In the genomic region with DNA sequence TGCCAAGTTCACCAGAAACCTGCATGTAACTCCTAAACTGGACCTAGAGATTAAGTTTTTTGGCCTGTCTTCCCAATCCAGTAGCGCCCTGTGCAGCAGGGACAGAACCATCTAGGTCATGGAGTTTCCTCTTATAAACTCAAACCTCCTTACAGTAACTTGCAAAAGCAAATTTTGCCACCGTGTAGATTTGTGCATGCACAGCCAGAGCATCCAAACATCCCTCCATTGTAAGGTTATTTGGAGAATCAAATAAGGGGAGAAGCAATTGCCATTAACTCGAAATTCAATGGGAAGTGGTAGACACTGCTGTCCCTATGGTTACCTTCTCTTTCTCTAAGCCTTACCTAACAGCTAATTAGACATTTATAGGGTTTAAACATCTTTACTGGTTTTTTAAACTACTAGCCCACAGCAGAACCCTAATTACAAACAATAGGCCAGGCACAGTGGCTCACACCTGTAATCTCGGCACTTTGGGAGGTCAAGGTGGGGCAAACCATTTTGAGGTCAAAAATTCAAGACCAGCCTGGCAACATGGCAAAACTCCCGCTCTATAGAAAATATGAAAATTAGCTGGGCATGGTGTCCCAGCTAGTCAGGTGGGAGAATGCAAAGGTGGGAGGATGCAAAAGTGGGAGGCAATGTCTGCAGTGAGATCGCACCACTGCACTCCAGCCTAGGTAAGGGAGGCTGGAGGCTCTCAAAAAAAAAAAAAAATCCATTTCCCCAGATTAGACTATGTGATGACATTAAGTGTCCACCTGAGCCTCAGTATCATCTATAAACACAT, we compare ENCODE assay signal across 9 cellular contexts. TPM values are rescaled to one million over a fixed set of nuclear protein-coding genes. Genes with fewer than 3 reads are reported as not detected.
DNase-seq lines count a peak whose midpoint lies in the region; ATAC-seq, FAIRE-seq and TF ChIP-seq lines count a peak whose summit lies in the region.
"Had no signal": no experiment of that assay in that cellular context is flagged by ENCODE, and none has a peak within 500 bp of the region (broad histone marks: within the 10 kb centered on the region; RNA-seq: fewer than 3 reads in every experiment).

No MANE protein-coding gene starts in this region.

- TF ChIP-seq POLR2A in H1 (IDR thresholded peaks at IDR 0.05; ENCODE audit: control extremely low read depth in 1 of 2, low read depth in 2 of 2, low read length in 2 of 2), result peak in 1 of 2 experiments; percentile 37; a peak in 1 of 3 replicates

- no peak overlapping the region for H2BK5ac ChIP-seq in H1 (ENCODE audit: low read depth, low read length)

- peaks cover 0 to 1% (median 0%) of the 10 kb centered on the region in 7 donors for H3K9me3 Mint-ChIP-seq in CD4-positive, CD25-positive, alpha-beta regulatory T cell

- peaks cover 0 to 19% of the 10 kb centered on the region in 2 experiments; a peak in 3 of 4 replicates for H3K79me2 ChIP-seq in H1 (ENCODE audit: control insufficient read depth in 1 of 2, insufficient read depth in 2 of 2, low read length in 2 of 2)

- 86% methylated on average over 6 of the region's 6 CpGs; no CpG with 5 or more reads in 1 of the 2 experiments for WGBS in H1 (ENCODE audit: extremely low coverage in 1 of 2, insufficient coverage in 1 of 2, insufficient read length in 1 of 2, insufficient replicate concordance in 2 of 2, low coverage in 1 of 2, low lambda C conversion rate in 2 of 2, missing lambda C conversion rate in 1 of 2), 2 experiments

- H2BK12ac ChIP-seq in H1 (ENCODE audit: low read depth, low read length), result no peak overlapping the region

- DNase-seq in CD4-positive, CD25-positive, alpha-beta regulatory T cell, result no peak
- DNase-seq in ELR (ENCODE audit: low read depth) (peak; percentile 37), H1 (ENCODE audit: low read depth in 1 of 2, low spot score in 2 of 2) (no peak), NCI-H187 treated with DMSO at 0.1 percent for 48 hours (lab: John Stamatoyannopoulos, UW) (no peak), MV-4-11 (lab: John Stamatoyannopoulos, UW) (no peak)
- DNase-seq: NCI-H2029 treated with DMSO at 0.1 percent for 48 hours had no signal

- no peak for TF ChIP-seq EP300 in H1 (IDR thresholded peaks at IDR 0.05; ENCODE audit: borderline replicate concordance in 1 of 2, low read depth in 2 of 2, low read length in 2 of 2)

- peaks cover 68% of the 10 kb centered on the region for H3K4me1 ChIP-seq in CD4-positive, CD25-positive, alpha-beta regulatory T cell (ENCODE audit: control insufficient read depth, insufficient read depth, low read length, poor library complexity, severe bottlenecking)
- H3K4me1 ChIP-seq in H1 (replicated peaks in 1 of 4; ENCODE audit: control insufficient read depth in 3 of 4, insufficient read depth in 4 of 4, low read length in 3 of 4), result peaks cover 0 to 5% (median 3%) of the 10 kb centered on the region in 4 experiments; a peak in 4 of 7 replicates

- H4K20me1 ChIP-seq in H1 (replicated peaks in 1 of 2; ENCODE audit: control insufficient read depth in 1 of 2, insufficient read depth in 2 of 2, low read length in 2 of 2), result peaks cover 21% of the 10 kb centered on the region in 2 experiments

- H4K8ac ChIP-seq in H1 (ENCODE audit: extremely low read depth, insufficient read depth, low read length), result no peak overlapping the region

- H3K27me3 Mint-ChIP-seq in CD4-positive, CD25-positive, alpha-beta regulatory T cell, result no peaks in the 10 kb centered on the region

- H3K4me3 ChIP-seq in CD4-positive, CD25-positive, alpha-beta regulatory T cell (ENCODE audit: low read depth, low read length), result peak overlapping the region; percentile 65
- H3K4me3 ChIP-seq in H1 (ENCODE audit: extremely low read depth in 1 of 4, insufficient read depth in 2 of 4, low read depth in 3 of 4, low read length in 4 of 4), result no peak overlapping the region
- H3K4me3 ChIP-seq: suprapubic skin had no signal

- H3K27ac ChIP-seq in CD4-positive, CD25-positive, alpha-beta regulatory T cell (ENCODE audit: insufficient read depth, low read length, poor library complexity, severe bottlenecking), result peak overlapping the region; percentile 66
- H3K27ac ChIP-seq in H1 (ENCODE audit: low read depth, low read length), result no peak overlapping the region
- H3K27ac ChIP-seq: suprapubic skin had no signal

- peaks cover 69% of the 10 kb centered on the region for H3K36me3 Mint-ChIP-seq in CD4-positive, CD25-positive, alpha-beta regulatory T cell

- H3K36me3 ChIP-seq in CD4-positive, CD25-positive, alpha-beta regulatory T cell (ENCODE audit: control insufficient read depth, insufficient read depth, low read length), result peaks cover 63% of the 10 kb centered on the region
- H3K36me3 ChIP-seq in H1 (ENCODE audit: control insufficient read depth in 2 of 4, insufficient read depth in 4 of 4, low read length in 3 of 4), result peaks cover 25 to 57% (median 48%) of the 10 kb centered on the region in 4 experiments

- H2BK20ac ChIP-seq in H1 (ENCODE audit: low read length), result no peak overlapping the region

- no peak overlapping the region for H3K9ac ChIP-seq in H1 (replicated peaks in 1 of 4; ENCODE audit: extremely low read depth in 1 of 4, low read depth in 3 of 4, low read length in 3 of 4)

- CTCF ChIA-PET in H1 (lab: Charles Lee; ENCODE audit: partially characterized antibody), result interaction anchor here (0.6 to 5.5 kb wide), 34 partner anchors 8 to 451 kb away, joined by 3 to 58 read pairs (median 5); partner anchors contain the start of gene BSX

- no peak overlapping the region for H3K18ac ChIP-seq in H1 (ENCODE audit: extremely low read depth, low read length)

- no peak overlapping the region for H4K5ac ChIP-seq in H1 (ENCODE audit: insufficient read length, low read depth, low read length)

- ATAC-seq in CD4-positive, CD25-positive, alpha-beta regulatory T cell (ENCODE audit: low read depth in 2 of 2), result no peak
- ATAC-seq in HG02678 (IDR thresholded peaks at IDR 0.05; ENCODE audit: unreplicated experiment), result no peak

- H2BK120ac ChIP-seq in H1 (replicated peaks; ENCODE audit: low read depth, low read length), result no peak overlapping the region

- TF ChIP-seq CTCF in H1 (IDR thresholded peaks at IDR 0.05; ENCODE audit: control extremely low read depth in 1 of 3, insufficient read depth in 1 of 3, low read depth in 1 of 3, low read length in 3 of 3), result no peak

- no peak overlapping the region for H2AFZ ChIP-seq in H1 (ENCODE audit: low read length)

- TF ChIP-seq RAD21 in H1 (IDR thresholded peaks at IDR 0.05 in 1 of 2, conservative IDR thresholded peaks at IDR 0.05 in 1 of 2; ENCODE audit: low read depth in 2 of 2, low read length in 2 of 2), result no peak

- no peak overlapping the region for H3K56ac ChIP-seq in H1 (replicated peaks; ENCODE audit: insufficient read length, low read depth, low read length)

- H3K4ac ChIP-seq in H1 (replicated peaks; ENCODE audit: insufficient read length, low read depth, low read length), result no peak overlapping the region

- POLR2A ChIA-PET in H1 (lab: Charles Lee; ENCODE audit: partially characterized antibody), result interaction anchor here (1.0 to 2.5 kb wide), 4 partner anchors 10 to 192 kb away, joined by 3 to 11 read pairs (median 8); no protein-coding TSS in a partner anchor

- H3K4me3 Mint-ChIP-seq in CD4-positive, CD25-positive, alpha-beta regulatory T cell, result peak overlapping the region; percentile 78 to 100 (median 94)

- H3K79me1 ChIP-seq in H1 (ENCODE audit: low read depth, low read length), result no peaks in the 10 kb centered on the region; the same call in 1 of the 2 replicates

- no peaks in the 10 kb centered on the region for H3K9me3 ChIP-seq in CD4-positive, CD25-positive, alpha-beta regulatory T cell (ENCODE audit: control insufficient read depth in 2 of 2, low read length in 2 of 2)
- no peaks in the 10 kb centered on the region for H3K9me3 ChIP-seq in H1 (ENCODE audit: insufficient read depth in 2 of 2, low read depth in 1 of 2, low read length in 1 of 2)
- H3K9me3 ChIP-seq: suprapubic skin had no signal

- H2AK5ac ChIP-seq in H1 (ENCODE audit: low read depth, low read length), result no peak overlapping the region

- no peak overlapping the region for H2BK15ac ChIP-seq in H1 (ENCODE audit: low read length)

- H3K4me2 ChIP-seq in H1 (ENCODE audit: insufficient read depth in 1 of 2, low read depth in 2 of 2, low read length in 2 of 2), result no peak overlapping the region

- H3K14ac ChIP-seq in H1 (ENCODE audit: insufficient read length), result no peak overlapping the region

- H4K91ac ChIP-seq in H1 (replicated peaks; ENCODE audit: insufficient read length, low read length), result no peak overlapping the region

- FAIRE-seq in H1 (lab: Jason Lieb, UNC), result no peak

- H3K4me1 Mint-ChIP-seq in CD4-positive, CD25-positive, alpha-beta regulatory T cell, result peaks cover 20 to 69% (median 52%) of the 10 kb centered on the region in 4 donors

- no peaks in the 10 kb centered on the region for H3K27me3 ChIP-seq in CD4-positive, CD25-positive, alpha-beta regulatory T cell (ENCODE audit: control insufficient read depth, insufficient read depth, low read length)
- H3K27me3 ChIP-seq in H1 (replicated peaks in 1 of 4; ENCODE audit: control insufficient read depth in 3 of 4, extremely low read depth in 1 of 4, insufficient read depth in 3 of 4, low read length in 3 of 4), result no peaks in the 10 kb centered on the region
- H3K27me3 ChIP-seq: suprapubic skin had no signal

- no peaks in the 10 kb centered on the region for H3K23me2 ChIP-seq in H1 (ENCODE audit: low read depth, low read length)

- H3K27ac Mint-ChIP-seq in CD4-positive, CD25-positive, alpha-beta regulatory T cell, result peak overlapping the region; percentile 55 to 97 (median 92)

- no peak overlapping the region for H3K23ac ChIP-seq in H1 (ENCODE audit: insufficient read length)

TF ChIP-seq in PFSK-1, 5 proteins besides CTCF, POLR2A, EP300 and RAD21 (continues in another document):
- no peak for TF ChIP-seq SIN3A (IDR thresholded peaks at IDR 0.05; ENCODE audit: borderline replicate concordance, insufficient read depth, low read length)
- no peak for TF ChIP-seq FOXP2 (optimal IDR thresholded peaks at IDR 0.05; ENCODE audit: borderline replicate concordance, extremely low read depth, extremely low read length, insufficient read depth)

TF ChIP-seq in H1, 55 proteins besides CTCF, POLR2A, EP300 and RAD21 (continues in another document):
- TF ChIP-seq SIRT6 (IDR thresholded peaks at IDR 0.05; ENCODE audit: low read length) (no peak), TAF7 (optimal IDR thresholded peaks at IDR 0.05; ENCODE audit: borderline replicate concordance, low read depth, low read length) (no peak)

RNA-seq across cellular contexts. Expression of gene HSPA8, which starts 6.6 kb away (rescaled TPM):
- total RNA-seq in CD4-positive, CD25-positive, alpha-beta regulatory T cell, result 1,352 TPM
- 1,000 to 10,000 TPM; 1,495 to 1,932 (median 1,615) TPM for polyA plus RNA-seq in CD4-positive, CD25-positive, alpha-beta regulatory T cell
- 536 TPM for polyA plus RNA-seq in PFSK-1 (2012; ENCODE audit: insufficient read length, low read depth)
- total RNA-seq in H1 (2021; fragmentation: NEBNext Ultra II Directional; extraction: Animal tissue kit (Norgen Biotek cat#: 25700)), result 2,155 and 2,163 TPM in 2 replicates
- 828 and 1,491 TPM in 2 replicates for polyA plus RNA-seq in H1 (2011; rRNA removed)
- polyA plus RNA-seq in H1 (2011; cell fraction: cytosol; rRNA removed), result 1,414 TPM
- 2,426 TPM for polyA plus RNA-seq in H1 (2011; cell fraction: nucleus; rRNA removed)
- polyA plus RNA-seq in H1 (2012, experiment 1 of 2), result 1,853 to 2,631 TPM (median 2,116 TPM) in 4 replicates
- polyA plus RNA-seq in H1 (2012, experiment 2 of 2), result 336 TPM
- 1,352 TPM for polyA plus RNA-seq in H1 (2013, experiment 1 of 2)
- 1,312 TPM for polyA plus RNA-seq in H1 (2013, experiment 2 of 2)
- 4,930 and 7,715 TPM in 2 replicates for polyA minus RNA-seq in H1 (2011; rRNA and poly(A)+ RNA removed)
- polyA minus RNA-seq in H1 (2011; cell fraction: cytosol; rRNA and poly(A)+ RNA removed), result 1,075 TPM
- 1,855 TPM for polyA minus RNA-seq in H1 (2011; cell fraction: nucleus; rRNA and poly(A)+ RNA removed)
